In genomic region chr3:9314796-9315195, GRCh38 we compare ENCODE assay signal across 2 cellular contexts.
TF ChIP-seq lines count a peak whose summit lies in the region.

No MANE protein-coding gene starts in this region.

TF ChIP-seq in SK-N-SH, 30 proteins besides CTCF, POLR2A, EP300 and RAD21 (continued from another document):
- no peak for TF ChIP-seq USF1 (IDR thresholded peaks at IDR 0.05; ENCODE audit: borderline replicate concordance, low read depth)
- no peak for TF ChIP-seq NRF1 (IDR thresholded peaks at IDR 0.05; ENCODE audit: low read depth, low read length)
- no peak for TF ChIP-seq ZBTB33 (IDR thresholded peaks at IDR 0.05; ENCODE audit: borderline replicate concordance, low read depth)

TF ChIP-seq in SK-N-SH treated with all-trans-retinoic acid at 6 μM for 48 hours, 23 proteins besides CTCF, POLR2A, EP300 and RAD21 (continued from another document):
- TF ChIP-seq ZNF8 (CRISPR knock-in tag; IDR thresholded peaks at IDR 0.05) (no peak), CSRNP3 (CRISPR knock-in tag; IDR thresholded peaks at IDR 0.05) (no peak), ZFP30 (CRISPR knock-in tag; IDR thresholded peaks at IDR 0.05) (no peak)
